Comparison of ENCODE assay signal across 8 cellular contexts in the genomic region with DNA sequence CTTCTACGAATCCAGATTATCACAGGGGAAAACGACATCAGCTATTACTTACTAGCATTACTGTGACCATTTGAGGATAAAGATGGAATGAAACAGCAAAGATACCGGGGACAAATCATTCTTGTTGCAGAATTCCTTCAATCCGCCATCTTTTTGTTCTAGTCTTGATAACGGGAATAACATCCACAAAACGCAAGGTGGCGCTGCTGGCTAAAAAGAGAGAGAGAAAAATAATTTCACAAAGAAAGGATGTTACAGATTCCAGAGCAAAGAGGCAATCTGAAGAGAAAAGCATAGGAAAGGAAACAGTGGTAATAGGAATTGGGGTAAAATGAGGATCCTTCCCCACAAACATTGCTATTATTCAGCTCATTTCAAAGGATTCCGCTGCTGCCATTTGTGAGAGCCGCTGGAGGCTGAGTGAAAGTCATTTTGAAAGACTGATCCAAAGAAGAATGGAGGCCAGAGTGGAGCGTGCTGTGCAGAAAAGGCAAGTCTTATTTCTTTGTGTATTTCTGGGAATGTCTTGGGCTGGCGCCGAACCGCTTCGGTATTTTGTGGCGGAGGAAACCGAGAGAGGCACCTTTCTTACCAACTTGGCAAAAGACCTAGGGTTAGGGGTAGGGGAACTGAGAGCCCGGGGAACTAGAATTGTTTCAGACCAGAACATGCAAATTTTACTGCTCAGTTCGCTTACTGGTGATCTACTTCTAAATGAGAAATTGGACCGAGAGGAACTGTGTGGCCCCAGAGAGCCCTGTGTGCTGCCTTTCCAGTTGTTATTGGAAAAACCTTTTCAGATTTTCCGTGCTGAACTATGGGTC. TPM values are rescaled to one million over a fixed set of nuclear protein-coding genes. Genes with fewer than 3 reads are reported as not detected.
DNase-seq lines count a peak whose midpoint lies in the region; ATAC-seq and TF ChIP-seq lines count a peak whose summit lies in the region.

A gene (plus strand): TSS at position 264 of the 824 bp plus-strand sequence. CDS start 192 bp downstream, at position 456.

- H3K27ac ChIP-seq in PC-3 (ENCODE audit: low read length) (no peak within 1 kb of the TSS), esophagus muscularis mucosa (replicated peaks in 1 of 4) (no peak within 1 kb of the TSS), skeletal muscle tissue (ENCODE audit: low read depth, low read length) (no peak within 1 kb of the TSS)

- no peaks in the 10 kb centered on the region for H3K36me3 ChIP-seq in PC-3 (ENCODE audit: low read depth, low read length)
- no peaks in the 10 kb centered on the region for H3K36me3 ChIP-seq in esophagus muscularis mucosa
- no peaks in the 10 kb centered on the region for H3K36me3 ChIP-seq in skeletal muscle tissue (ENCODE audit: control insufficient read depth in 3 of 3, insufficient read depth in 3 of 3, low read length in 3 of 3)

- no peak within 1 kb of the TSS for H3K9ac ChIP-seq in PC-3 (ENCODE audit: low read length)
- no peak within 1 kb of the TSS for H3K9ac ChIP-seq in skeletal muscle tissue (ENCODE audit: low read depth in 1 of 3, low read length in 3 of 3)

- H3K9me3 ChIP-seq in PC-3 (ENCODE audit: low read length) (peaks cover 12% of the 10 kb centered on the region), esophagus muscularis mucosa (peaks cover 0 to 55% (median 39%) of the 10 kb centered on the region in 4 donors), skeletal muscle tissue (ENCODE audit: control insufficient read depth in 3 of 3, low read length in 3 of 3) (peaks cover 0 to 13% (median 6%) of the 10 kb centered on the region in 3 donors)

- H4K20me1 ChIP-seq in PC-3 (ENCODE audit: low read length): no peaks in the 10 kb centered on the region

- DNase-seq in stimulated activated CD4-positive, alpha-beta T cell treated with anti-CD3 and anti-CD28 coated beads, Interleukin-4, amount 100 ng/mL, for 1 hour: peak; percentile 14
- DNase-seq in stimulated activated CD4-positive, alpha-beta T cell treated with anti-CD3 and anti-CD28 coated beads, Interleukin-1b, Interleukin-23, amount 100 ng/mL, for 48 hours: no peak
- DNase-seq in PC-3 (no peak), esophagus muscularis mucosa (ENCODE audit: extremely low spot score) (no peak)
- DNase-seq in activated CD4-positive, CD25-positive, alpha-beta regulatory T cell (lab: John Stamatoyannopoulos, UW): no peak

- TF ChIP-seq EP300 in esophagus muscularis mucosa (IDR thresholded peaks at IDR 0.05): no peak

- H3K4me3 ChIP-seq in PC-3 (ENCODE audit: low read length): no peak within 1 kb of the TSS
- H3K4me3 ChIP-seq in esophagus muscularis mucosa: peak within 1 kb of the TSS; percentile 4 to 31 (median 17)
- peak within 1 kb of the TSS in 2 of 3 donors; percentile 4 to 45 for H3K4me3 ChIP-seq in skeletal muscle tissue (ENCODE audit: low read length in 3 of 3)

- CTCF ChIA-PET in PC-3 (lab: Charles Lee): interaction anchor here (0.6 kb wide), 1 partner anchor 291 kb away, joined by 4 read pairs; no protein-coding TSS in a partner anchor

- no peak for ATAC-seq in PC-3
- ATAC-seq in HG03442 (IDR thresholded peaks at IDR 0.05; ENCODE audit: unreplicated experiment): no peak
- no peak for ATAC-seq in HG03095 (IDR thresholded peaks at IDR 0.05; ENCODE audit: unreplicated experiment)

- 35% methylated on average over 20 of the region's 20 CpGs for WGBS in esophagus muscularis mucosa

- H3K27me3 ChIP-seq in PC-3 (ENCODE audit: low read length) (no peaks in the 10 kb centered on the region), esophagus muscularis mucosa (peaks cover 0 to 44% (median 0%) of the 10 kb centered on the region in 4 donors), skeletal muscle tissue (ENCODE audit: control insufficient read depth in 3 of 3, insufficient read depth in 3 of 3, low read length in 3 of 3) (peaks cover 2 to 10% (median 5%) of the 10 kb centered on the region in 3 donors)

- TF ChIP-seq POLR2A in esophagus muscularis mucosa (IDR thresholded peaks at IDR 0.05; ENCODE audit: low read depth): no peak

- H3K4me1 ChIP-seq in PC-3 (ENCODE audit: insufficient read depth, low read length) (no peaks in the 10 kb centered on the region), esophagus muscularis mucosa (no peaks in the 10 kb centered on the region), skeletal muscle tissue (ENCODE audit: control insufficient read depth in 3 of 3, insufficient read depth in 3 of 3, low read length in 3 of 3) (no peaks in the 10 kb centered on the region)

- H3K4me2 ChIP-seq in PC-3 (ENCODE audit: low read length): no peak within 1 kb of the TSS

- peak; percentile 45; the same call in 1 of the 2 replicates for TF ChIP-seq CTCF in PC-3 (conservative IDR thresholded peaks at IDR 0.05; ENCODE audit: low read depth, low read length)
- TF ChIP-seq CTCF in esophagus muscularis mucosa (IDR thresholded peaks at IDR 0.05): peak in 2 of 3 experiments; percentile 31

- H3K9me2 ChIP-seq in PC-3 (replicated peaks; ENCODE audit: low read length): no peaks in the 10 kb centered on the region

- H3F3A ChIP-seq in PC-3 (ENCODE audit: low read length, unreplicated experiment): no peaks in the 10 kb centered on the region

- H3K79me2 ChIP-seq in PC-3 (ENCODE audit: low read length): no peaks in the 10 kb centered on the region

- BruUV-seq in PC-3 (replicated peaks; lab: Mats Ljungman, UMichigan): no TSS peak

- intact Hi-C loops in PC-3 (cut with micrococcal nuclease) (no loop called here), esophagus muscularis mucosa (cut with DNase I) (no loop called here)

- POLR2A ChIA-PET in PC-3 (lab: Charles Lee; ENCODE audit: unreplicated experiment): no interaction called here

- no peak within 1 kb of the TSS for H2AFZ ChIP-seq in PC-3 (ENCODE audit: low read length)

RNA-seq across cellular contexts. Expression of the gene that starts here (rescaled TPM):
- total RNA-seq in PC-3 (2014; rRNA removed) (0.22 TPM in 1 of 2 replicates, not detected in the other), esophagus muscularis mucosa (1 to 10 TPM; 1.1 to 2.9 (median 2.5) TPM), skeletal muscle tissue (2.1 TPM)
